In the genomic region with DNA sequence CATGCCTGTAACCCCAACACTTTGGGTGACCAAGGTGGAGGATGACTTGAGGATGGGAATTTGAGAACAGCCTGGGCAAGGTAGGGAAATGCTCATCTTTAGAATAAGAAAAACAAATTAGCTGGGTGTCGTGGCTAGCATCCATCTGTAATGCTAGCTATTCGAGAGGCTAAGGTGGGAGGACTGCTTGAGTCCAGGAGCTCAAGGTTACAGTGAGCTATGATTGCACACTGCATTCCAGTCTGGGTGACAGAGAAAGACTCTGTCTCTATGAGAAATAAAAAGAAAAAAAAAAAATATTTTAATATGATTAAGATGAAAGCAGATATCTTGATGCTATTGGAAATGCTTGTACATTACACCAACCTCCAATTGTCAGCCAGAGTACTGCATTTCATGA, we compare ENCODE assay signal across 34 cellular contexts.
"Had no signal": no experiment of that assay in that cellular context is flagged by ENCODE, and none has a peak within 500 bp of the region (broad histone marks: within the 10 kb centered on the region; RNA-seq: fewer than 3 reads in every experiment).

No MANE protein-coding gene starts in this region.

- H3K36me3 ChIP-seq: MG63 had no signal

- H3K4me3 ChIP-seq: MG63 had no signal

- H3K27me3 ChIP-seq: MG63 had no signal

- H3K4me2 ChIP-seq: KMS-11 had no signal

- H3K9ac ChIP-seq: KMS-11 had no signal

- DNase-seq: Karpas-422, Kasumi-1, MG63, MM.1S, MV-4-11, NCI-H1048, NCI-H1092, NCI-H1092 treated with DMSO at 0.1 percent for 48 hours, NCI-H1105, NCI-H1105 treated with DMSO at 0.1 percent for 48 hours, NCI-H1417, NCI-H1417 treated with DMSO at 0.1 percent for 48 hours, NCI-H1436, NCI-H1436 treated with DMSO at 0.1 percent for 48 hours, NCI-H146, NCI-H1694, NCI-H1694 treated with DMSO at 0.1 percent for 48 hours, NCI-H187, NCI-H187 treated with DMSO at 0.1 percent for 48 hours, NCI-H1930, NCI-H2029, NCI-H2029 treated with DMSO at 0.1 percent for 48 hours, NCI-H2081, NCI-H2081 treated with DMSO at 0.1 percent for 48 hours, NCI-H2107, NCI-H2171, NCI-H2171 treated with DMSO at 0.1 percent for 48 hours, NCI-H2227 treated with DMSO at 0.1 percent for 48 hours, NCI-H226, NCI-H345, NCI-H446, NCI-H446 treated with DMSO at 0.1 percent for 48 hours, NCI-H510A had no signal

- H3K27ac ChIP-seq: KMS-11 had no signal

- H3K9me3 ChIP-seq: MG63 had no signal
